ENCODE assay signal across 1 cellular context in genomic region chr20:18465536-18466200, GRCh38.
TF ChIP-seq lines count a peak whose summit lies in the region.

No MANE protein-coding gene starts in this region.

TF ChIP-seq in WTC11, 78 proteins besides CTCF, POLR2A, EP300 and RAD21 (continued from another document):
- TF ChIP-seq ARID4B (CRISPR knock-in tag; IDR thresholded peaks at IDR 0.05; ENCODE audit: borderline replicate concordance), result no peak
- TF ChIP-seq SMAD3 (CRISPR knock-in tag; IDR thresholded peaks at IDR 0.05; ENCODE audit: borderline replicate concordance), result no peak
- TF ChIP-seq TEAD4 (CRISPR knock-in tag; IDR thresholded peaks at IDR 0.05), result no peak
